ENCODE assay signal across 15 cellular contexts in the genomic region with DNA sequence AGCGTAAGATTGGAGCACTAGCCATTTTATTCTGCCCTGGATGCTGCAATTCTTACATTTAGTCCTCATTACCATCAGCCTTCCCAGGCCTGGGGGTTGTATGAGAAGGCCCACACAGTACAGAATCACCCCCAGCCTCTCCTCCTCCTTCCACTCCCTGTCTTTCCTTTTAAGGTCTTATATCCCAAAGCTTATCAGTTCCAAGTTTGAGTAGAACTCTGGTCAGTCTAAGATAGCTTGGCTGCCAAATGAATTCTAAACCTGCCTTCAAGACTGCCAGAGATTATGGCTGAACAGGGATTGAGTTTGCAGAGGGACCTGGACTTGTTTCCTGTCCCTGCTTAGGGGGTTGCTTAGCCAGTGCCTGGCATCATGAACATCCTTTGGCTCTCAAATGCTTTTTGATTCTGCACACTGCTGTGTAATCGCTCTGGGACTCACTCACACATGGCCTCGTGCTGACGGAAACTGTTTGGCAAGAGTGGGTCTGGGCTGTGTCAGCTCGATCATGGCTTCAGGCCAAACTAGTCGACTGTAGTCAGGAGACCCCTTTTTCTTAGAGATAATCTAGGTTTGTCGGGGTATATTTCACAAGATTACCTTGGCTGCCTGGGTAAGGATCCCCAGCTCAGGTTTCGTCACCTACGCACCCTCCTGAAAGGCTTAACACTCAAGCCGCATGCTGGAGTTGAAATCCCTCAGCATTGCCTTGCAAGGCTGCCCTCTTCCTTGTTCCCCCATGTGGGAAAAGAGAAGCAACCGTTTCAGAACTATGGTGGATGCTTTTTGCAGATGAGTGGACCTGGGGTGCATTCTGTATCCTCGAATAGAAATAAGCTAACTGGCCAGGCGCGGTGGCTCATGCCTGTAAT.
DNase-seq lines count a peak whose midpoint lies in the region; ATAC-seq and TF ChIP-seq lines count a peak whose summit lies in the region.
"Had no signal": no experiment of that assay in that cellular context is flagged by ENCODE, and none has a peak within 500 bp of the region (broad histone marks: within the 10 kb centered on the region; RNA-seq: fewer than 3 reads in every experiment).

No MANE protein-coding gene starts in this region.

- H3K27ac ChIP-seq in uterus, result peak overlapping the region; percentile 22 to 34

- H3K9me3 ChIP-seq in uterus, result no peaks in the 10 kb centered on the region

- no peak for TF ChIP-seq CTCF in fibroblast of pulmonary artery (IDR thresholded peaks at IDR 0.05; ENCODE audit: low read length, missing control alignments)
- TF ChIP-seq CTCF in uterus (IDR thresholded peaks at IDR 0.05), result no peak

- H3K4me3 ChIP-seq in fibroblast of pulmonary artery (replicated peaks; ENCODE audit: low read depth, low read length), result no peak overlapping the region
- H3K4me3 ChIP-seq in uterus, result no peak overlapping the region

- DNase-seq in NCI-H2081 (lab: John Stamatoyannopoulos, UW) (peak; percentile 9 to 11), NCI-H2081 treated with DMSO at 0.1 percent for 48 hours (lab: John Stamatoyannopoulos, UW) (no peak), fibroblast of pulmonary artery (ENCODE audit: low read depth) (peak; percentile 81), midbrain (lab: John Stamatoyannopoulos, UW) (peak; percentile 25), uterus (peak; percentile 29 to 68), LoVo (ENCODE audit: low spot score) (no peak), NCI-H2029 treated with DMSO at 0.1 percent for 48 hours (lab: John Stamatoyannopoulos, UW) (no peak)
- DNase-seq: 8988T; activated B cell treated with CpG ODN at 0.5 μM for 24 hours; activated CD8-positive, alpha-beta memory T cell treated with anti-CD3 and anti-CD28 coated beads, Interleukin-2, amount 50 U/mL, for 4 hours; CD8-positive, alpha-beta T cell; naive B cell; retina had no signal

- no peak for TF ChIP-seq POLR2A in uterus (IDR thresholded peaks at IDR 0.05)

- peaks cover 0 to 4% of the 10 kb centered on the region in 2 donors for H3K4me1 ChIP-seq in uterus

- no peak for ATAC-seq in HG03095 (IDR thresholded peaks at IDR 0.05; ENCODE audit: unreplicated experiment)
- ATAC-seq: activated naive CD4-positive, alpha-beta T cell treated with anti-CD3 and anti-CD28 coated beads, Interleukin-2, amount 50 U/mL, for 72 hours; CD8-positive, alpha-beta T cell had no signal

- intact Hi-C loops in uterus (cut with DNase I; ENCODE audit: low total_unique reads), result no loop called here

- no peaks in the 10 kb centered on the region for H3K27me3 ChIP-seq in uterus

- H3K36me3 ChIP-seq in uterus, result no peaks in the 10 kb centered on the region

Comparison
In these comparisons a context has a peak if more than half of its experiments do, and no peak if none do; other contexts are left out.
1. DNase-seq: peak in NCI-H2081 (2 of 2), fibroblast of pulmonary artery (single experiment), midbrain (single experiment) and uterus (2 of 2); none in NCI-H2081 treated with DMSO at 0.1 percent for 48 hours (single experiment), LoVo (single experiment) and NCI-H2029 treated with DMSO at 0.1 percent for 48 hours (single experiment).